Comparison of ENCODE assay signal across 8 cellular contexts in the genomic region with DNA sequence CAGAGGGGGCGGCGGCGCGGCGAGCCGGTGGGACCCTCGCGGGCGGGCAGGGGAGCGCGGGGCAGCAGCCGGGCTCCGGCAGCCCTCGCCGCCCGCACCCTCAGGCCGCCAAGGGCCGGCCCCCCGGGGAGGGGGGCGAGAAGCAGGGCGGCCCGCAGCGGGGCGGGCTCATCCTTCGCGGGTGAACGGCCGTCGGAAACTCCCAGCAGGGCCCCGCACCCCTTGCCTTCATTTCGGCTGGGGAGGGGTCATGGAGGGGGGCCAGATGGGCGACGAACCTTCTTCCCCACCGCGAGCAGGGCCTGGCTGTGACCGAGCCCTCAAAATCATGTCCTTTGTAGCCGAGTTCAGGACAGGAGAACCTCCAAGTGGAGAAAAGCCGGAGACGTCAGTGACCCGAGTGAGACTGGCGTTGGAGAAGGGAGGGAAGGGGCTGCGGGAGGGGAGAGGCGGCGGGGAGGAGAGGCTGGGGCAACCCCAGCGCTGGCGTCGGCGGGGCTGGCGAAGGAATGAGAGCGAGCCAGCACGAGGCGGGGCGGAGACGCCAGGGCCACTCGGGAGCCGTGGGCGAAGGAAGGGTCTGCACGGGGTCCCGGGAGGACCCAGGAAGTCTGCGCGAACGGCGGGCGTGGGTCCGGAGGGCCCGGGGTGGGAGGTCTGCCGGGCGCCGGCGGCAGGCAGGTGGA. TPM values are rescaled to one million over a fixed set of nuclear protein-coding genes. Genes with fewer than 3 reads are reported as not detected.
DNase-seq lines count a peak whose midpoint lies in the region; ATAC-seq and TF ChIP-seq lines count a peak whose summit lies in the region.

No MANE protein-coding gene starts in this region.

- peak overlapping the region; percentile 84 for H3K4me3 ChIP-seq in SJCRH30
- peak overlapping the region; percentile 54 for H3K4me3 ChIP-seq in epithelial cell of esophagus (ENCODE audit: low read length)

- no peaks in the 10 kb centered on the region for H3K36me3 ChIP-seq in SJCRH30

- peak overlapping the region; percentile 56 for H3K4me3 Mint-ChIP-seq in activated T-cell treated with anti-CD3 and anti-CD28 coated beads, Interleukin-2, amount 50 U/mL, for 4 hours
- peak overlapping the region; percentile 84 for H3K4me3 Mint-ChIP-seq in osteocyte (ENCODE audit: unreplicated experiment)

- peak overlapping the region; percentile 93 for H3K27ac Mint-ChIP-seq in osteocyte (ENCODE audit: unreplicated experiment)

- ATAC-seq in activated T-cell treated with anti-CD3 and anti-CD28 coated beads, Interleukin-2, amount 50 U/mL, for 4 hours = no peak
- ATAC-seq in GM19351 (IDR thresholded peaks at IDR 0.05; ENCODE audit: unreplicated experiment) = no peak

- H3K4me1 ChIP-seq in SJCRH30 = no peaks in the 10 kb centered on the region

- H3K27ac ChIP-seq in SJCRH30 = peak overlapping the region; percentile 53; the same call in 1 of the 2 replicates

- H3K36me3 Mint-ChIP-seq in activated T-cell treated with anti-CD3 and anti-CD28 coated beads, Interleukin-2, amount 50 U/mL, for 4 hours (ENCODE audit: insufficient read depth) = no peaks in the 10 kb centered on the region
- peaks cover 24% of the 10 kb centered on the region for H3K36me3 Mint-ChIP-seq in osteocyte (ENCODE audit: unreplicated experiment)

- TF ChIP-seq CTCF in epithelial cell of esophagus (IDR thresholded peaks at IDR 0.05; ENCODE audit: insufficient read depth, low read depth, low read length, missing control alignments) = no peak
- TF ChIP-seq CTCF in osteocyte (IDR thresholded peaks at IDR 0.05) = no peak

- no peak for DNase-seq in activated T-cell treated with anti-CD3 and anti-CD28 coated beads, Interleukin-2, amount 50 U/mL, for 4 hours
- no peak for DNase-seq in activated T-cell treated with anti-CD3 and anti-CD28 coated beads, Interleukin-2, amount 50 U/mL, for 1 hour
- DNase-seq in SJCRH30 (peak; percentile 32 to 42), epithelial cell of esophagus (ENCODE audit: low read depth) (no peak), osteocyte (ENCODE audit: extremely low spot score, unreplicated experiment) (no peak), pons (ENCODE audit: low spot score) (no peak)
- no peak for DNase-seq in activated CD4-positive, alpha-beta T cell treated with anti-CD3 and anti-CD28 coated beads for 1 hour

- peaks cover 55% of the 10 kb centered on the region for H3K4me1 Mint-ChIP-seq in activated T-cell treated with anti-CD3 and anti-CD28 coated beads, Interleukin-2, amount 50 U/mL, for 4 hours (ENCODE audit: low read depth)
- peaks cover 36% of the 10 kb centered on the region for H3K4me1 Mint-ChIP-seq in osteocyte (ENCODE audit: unreplicated experiment)

- no peaks in the 10 kb centered on the region for H3K27me3 ChIP-seq in SJCRH30

- H3K9me3 Mint-ChIP-seq in activated T-cell treated with anti-CD3 and anti-CD28 coated beads, Interleukin-2, amount 50 U/mL, for 4 hours = no peaks in the 10 kb centered on the region
- no peaks in the 10 kb centered on the region for H3K9me3 Mint-ChIP-seq in osteocyte (ENCODE audit: unreplicated experiment)

- no peaks in the 10 kb centered on the region for H3K9me3 ChIP-seq in SJCRH30 (replicated peaks)

- H3K27me3 Mint-ChIP-seq in activated T-cell treated with anti-CD3 and anti-CD28 coated beads, Interleukin-2, amount 50 U/mL, for 4 hours (ENCODE audit: low read depth) = peaks cover 62% of the 10 kb centered on the region
- no peaks in the 10 kb centered on the region for H3K27me3 Mint-ChIP-seq in osteocyte (ENCODE audit: unreplicated experiment)

RNA-seq across cellular contexts. Expression of a gene that starts 0.6 kb away (rescaled TPM):
- total RNA-seq in activated T-cell treated with anti-CD3 and anti-CD28 coated beads, Interleukin-2, amount 50 U/mL, for 4 hours = under 1 TPM; 0.05 to 0.08 (median 0.05) TPM
- 7.2 TPM in 2 replicates for total RNA-seq in SJCRH30 (2014; rRNA removed; shearing (Covaris generic))
- 106 and 108 TPM in 2 replicates for total RNA-seq in osteocyte

Comparison
In these comparisons a context has a peak if more than half of its experiments do, and no peak if none do; other contexts are left out.
1. DNase-seq: peak in SJCRH30 (2 of 2); none in activated T-cell treated with anti-CD3 and anti-CD28 coated beads, Interleukin-2, amount 50 U/mL, for 4 hours (single experiment), activated T-cell treated with anti-CD3 and anti-CD28 coated beads, Interleukin-2, amount 50 U/mL, for 1 hour (single experiment), epithelial cell of esophagus (single experiment), osteocyte (single experiment), pons (single experiment) and activated CD4-positive, alpha-beta T cell treated with anti-CD3 and anti-CD28 coated beads for 1 hour (single experiment).
2. RNA of a gene that starts 0.6 kb away (total RNA-seq): 106 to 108 TPM in osteocyte; 7.2 TPM in SJCRH30 and 0.05 to 0.08 TPM in activated T-cell treated with anti-CD3 and anti-CD28 coated beads, Interleukin-2, amount 50 U/mL, for 4 hours; every median in the first group is over 10 times any median in the second.